ENCODE assay signal across 8 cellular contexts in the genomic region with DNA sequence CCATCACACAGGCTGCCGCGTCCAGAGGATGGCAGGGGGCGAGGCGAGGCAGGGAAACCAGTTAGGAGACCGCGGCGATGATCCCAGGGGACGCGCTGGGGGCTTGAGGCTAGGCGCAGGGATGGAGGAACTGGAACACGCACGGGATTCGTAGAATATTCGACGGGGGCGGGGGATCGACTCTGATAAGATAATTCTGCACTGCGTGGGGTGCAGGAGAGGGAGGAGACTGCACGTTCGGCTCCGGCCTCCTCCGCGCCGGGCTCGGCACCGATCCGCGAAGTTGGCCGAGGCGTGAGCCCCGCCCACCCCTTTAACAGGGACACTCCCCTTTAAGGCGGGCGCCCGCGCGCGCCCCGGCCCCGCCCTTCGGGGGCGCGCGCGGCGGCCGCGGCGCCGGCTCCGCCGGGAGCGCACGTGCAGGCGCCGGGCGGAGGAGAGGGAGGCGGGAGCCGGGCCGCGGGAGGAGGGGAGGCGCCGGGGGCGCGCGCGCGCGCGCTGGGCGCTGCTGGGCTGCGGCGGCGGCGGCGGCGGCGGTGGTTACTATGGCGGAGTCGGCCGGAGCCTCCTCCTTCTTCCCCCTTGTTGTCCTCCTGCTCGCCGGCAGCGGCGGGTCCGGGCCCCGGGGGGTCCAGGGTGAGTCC. TPM values are rescaled to one million over a fixed set of nuclear protein-coding genes. Genes with fewer than 3 reads are reported as not detected.
DNase-seq lines count a peak whose midpoint lies in the region; ATAC-seq and TF ChIP-seq lines count a peak whose summit lies in the region.

A gene (plus strand): TSS at position 501 of the 644 bp plus-strand sequence. CDS start 45 bp downstream, at position 546.

- no peak for TF ChIP-seq POLR2A in breast epithelium (IDR thresholded peaks at IDR 0.05)

- H3K27me3 ChIP-seq in WERI-Rb-1 (ENCODE audit: insufficient read depth, low read depth, severe bottlenecking) (no peaks in the 10 kb centered on the region), breast epithelium (no peaks in the 10 kb centered on the region), skeletal muscle tissue (ENCODE audit: control insufficient read depth in 3 of 3, insufficient read depth in 3 of 3, low read length in 3 of 3) (no peaks in the 10 kb centered on the region)

- no peak for TF ChIP-seq CTCF in WERI-Rb-1 (IDR thresholded peaks at IDR 0.05; ENCODE audit: low read depth, low read length)
- TF ChIP-seq CTCF in breast epithelium (IDR thresholded peaks at IDR 0.05), result peak in 1 of 3 donors; percentile 19

- ATAC-seq in GM18508 (IDR thresholded peaks at IDR 0.05; ENCODE audit: insufficient read depth, unreplicated experiment) (peak; percentile 55), HG03095 (IDR thresholded peaks at IDR 0.05; ENCODE audit: unreplicated experiment) (peak; percentile 86)

- peak within 1 kb of the TSS; percentile 91 to 94 (median 91) for H3K9ac ChIP-seq in skeletal muscle tissue (ENCODE audit: low read depth in 1 of 3, low read length in 3 of 3)

- H3K4me3 ChIP-seq in WERI-Rb-1 (ENCODE audit: low read depth, low read length), result peak within 1 kb of the TSS; percentile 97
- H3K4me3 ChIP-seq in breast epithelium, result peak within 1 kb of the TSS; percentile 78 to 99 (median 98)
- H3K4me3 ChIP-seq in skeletal muscle tissue (ENCODE audit: low read length in 3 of 3), result peak within 1 kb of the TSS; percentile 89 to 93 (median 92)

- H3K4me1 ChIP-seq in breast epithelium, result peaks cover 0 to 20% of the 10 kb centered on the region in 2 donors
- H3K4me1 ChIP-seq in skeletal muscle tissue (ENCODE audit: control insufficient read depth in 3 of 3, insufficient read depth in 3 of 3, low read length in 3 of 3), result peaks cover 38 to 43% (median 39%) of the 10 kb centered on the region in 3 donors

- peaks cover 18% of the 10 kb centered on the region for H3K36me3 ChIP-seq in WERI-Rb-1
- no peaks in the 10 kb centered on the region for H3K36me3 ChIP-seq in breast epithelium
- no peaks in the 10 kb centered on the region for H3K36me3 ChIP-seq in skeletal muscle tissue (ENCODE audit: control insufficient read depth in 3 of 3, insufficient read depth in 3 of 3, low read length in 3 of 3)

- peak within 1 kb of the TSS; percentile 94 for H3K27ac ChIP-seq in WERI-Rb-1
- H3K27ac ChIP-seq in breast epithelium, result peak within 1 kb of the TSS; percentile 92 to 94
- peak within 1 kb of the TSS; percentile 93 for H3K27ac ChIP-seq in skeletal muscle tissue (ENCODE audit: low read depth, low read length)

- intact Hi-C loops in breast epithelium (cut with DNase I; ENCODE audit: low total_unique reads), result no loop called here

- no peaks in the 10 kb centered on the region for H3K9me3 ChIP-seq in WERI-Rb-1 (ENCODE audit: severe bottlenecking)
- H3K9me3 ChIP-seq in breast epithelium, result no peaks in the 10 kb centered on the region
- no peaks in the 10 kb centered on the region for H3K9me3 ChIP-seq in skeletal muscle tissue (ENCODE audit: control insufficient read depth in 3 of 3, low read length in 3 of 3)

- DNase-seq in NCI-H2196 treated with DMSO at 0.1 percent for 48 hours (lab: John Stamatoyannopoulos, UW; ENCODE audit: unreplicated experiment), result peak; percentile 80
- DNase-seq in WERI-Rb-1, result peak; percentile 92
- peak; percentile 87 to 88 for DNase-seq in breast epithelium (ENCODE audit: low spot score in 2 of 2)
- peak; percentile 96 for DNase-seq in iPS-NIHi11 (ENCODE audit: low spot score)
- no peak for DNase-seq in cortex of kidney (lab: John Stamatoyannopoulos, UW)

RNA-seq across cellular contexts. Expression of the gene that starts here (rescaled TPM):
- total RNA-seq in breast epithelium (10 to 100 TPM; 12.3 to 26.3 (median 23.6) TPM), skeletal muscle tissue (8.4 TPM)
